Comparison of ENCODE assay signal across 16 cellular contexts in genomic region chr17:77889866-77890760, GRCh38.
"Had no signal": no experiment of that assay in that cellular context is flagged by ENCODE, and none has a peak within 500 bp of the region (broad histone marks: within the 10 kb centered on the region; RNA-seq: fewer than 3 reads in every experiment).

No MANE protein-coding gene starts in this region.

- DNase-seq: activated B cell treated with CpG ODN at 0.5 μM for 24 hours; activated CD4-positive, alpha-beta T cell treated with anti-CD3 and anti-CD28 coated beads for 48 hours; activated naive CD4-positive, alpha-beta T cell treated with anti-CD3 and anti-CD28 coated beads for 36 hours; caudate nucleus; colonic mucosa; islet precursor cell; left ventricle myocardium inferior; mesendoderm; natural killer cell; nucleus accumbens; stimulated activated CD4-positive, alpha-beta T cell treated with anti-CD3 and anti-CD28 coated beads, Interleukin-1b, Interleukin-23, amount 100 ng/mL, for 48 hours; SW 1271 had no signal

- H3K27ac ChIP-seq: colonic mucosa, left ventricle myocardium inferior, psoas muscle, thoracic aorta had no signal

- H3K27me3 Mint-ChIP-seq: activated T-helper 17 cell treated with anti-CD3 and anti-CD28 coated beads, Interleukin-2, amount 50 U/mL, for 72 hours had no signal

- H3K36me3 Mint-ChIP-seq: natural killer cell; stimulated activated effector memory CD8-positive, alpha-beta T cell treated with anti-CD3 and anti-CD28 coated beads, Interleukin-12 subunit alpha, Interleukin-12 subunit beta, amount 100 ng/mL, for 72 hours had no signal

- H3K36me3 ChIP-seq: colonic mucosa, left ventricle myocardium inferior, thoracic aorta had no signal

- H3K4me1 ChIP-seq: colonic mucosa had no signal

- H3K4me3 Mint-ChIP-seq: activated B cell treated with CpG ODN at 0.5 μM for 24 hours; activated naive CD4-positive, alpha-beta T cell treated with anti-CD3 and anti-CD28 coated beads for 36 hours; activated T-helper 17 cell treated with anti-CD3 and anti-CD28 coated beads, Interleukin-2, amount 50 U/mL, for 72 hours; stimulated activated effector memory CD8-positive, alpha-beta T cell treated with anti-CD3 and anti-CD28 coated beads, Interleukin-12 subunit alpha, Interleukin-12 subunit beta, amount 100 ng/mL, for 72 hours had no signal

- H3K27ac Mint-ChIP-seq: activated B cell treated with CpG ODN at 0.5 μM for 24 hours; activated naive CD4-positive, alpha-beta T cell treated with anti-CD3 and anti-CD28 coated beads for 36 hours; stimulated activated effector memory CD8-positive, alpha-beta T cell treated with anti-CD3 and anti-CD28 coated beads, Interleukin-12 subunit alpha, Interleukin-12 subunit beta, amount 100 ng/mL, for 72 hours had no signal

- H3K4me3 ChIP-seq: colonic mucosa, left ventricle myocardium inferior, psoas muscle, thoracic aorta had no signal

- H3K9me3 Mint-ChIP-seq: activated B cell treated with CpG ODN at 0.5 μM for 24 hours; activated naive CD4-positive, alpha-beta T cell treated with anti-CD3 and anti-CD28 coated beads for 36 hours; activated T-helper 17 cell treated with anti-CD3 and anti-CD28 coated beads, Interleukin-2, amount 50 U/mL, for 72 hours; natural killer cell; stimulated activated effector memory CD8-positive, alpha-beta T cell treated with anti-CD3 and anti-CD28 coated beads, Interleukin-12 subunit alpha, Interleukin-12 subunit beta, amount 100 ng/mL, for 72 hours had no signal

- H3K9me3 ChIP-seq: colonic mucosa, left ventricle myocardium inferior, psoas muscle, thoracic aorta had no signal
